1 cellular context compared by ENCODE assay signal in genomic region chr1:169662680-169663079, GRCh38.
TF ChIP-seq lines count a peak whose summit lies in the region.

No MANE protein-coding gene starts in this region.

TF ChIP-seq in K562, 482 proteins besides CTCF, POLR2A, EP300 and RAD21:
- TF ChIP-seq MGA (IDR thresholded peaks at IDR 0.05): peak; percentile 43; the same call in 1 of the 2 replicates
- peak; percentile 38 for TF ChIP-seq L3MBTL2 (IDR thresholded peaks at IDR 0.05)
